Comparison of ENCODE assay signal across 29 cellular contexts in the genomic region with DNA sequence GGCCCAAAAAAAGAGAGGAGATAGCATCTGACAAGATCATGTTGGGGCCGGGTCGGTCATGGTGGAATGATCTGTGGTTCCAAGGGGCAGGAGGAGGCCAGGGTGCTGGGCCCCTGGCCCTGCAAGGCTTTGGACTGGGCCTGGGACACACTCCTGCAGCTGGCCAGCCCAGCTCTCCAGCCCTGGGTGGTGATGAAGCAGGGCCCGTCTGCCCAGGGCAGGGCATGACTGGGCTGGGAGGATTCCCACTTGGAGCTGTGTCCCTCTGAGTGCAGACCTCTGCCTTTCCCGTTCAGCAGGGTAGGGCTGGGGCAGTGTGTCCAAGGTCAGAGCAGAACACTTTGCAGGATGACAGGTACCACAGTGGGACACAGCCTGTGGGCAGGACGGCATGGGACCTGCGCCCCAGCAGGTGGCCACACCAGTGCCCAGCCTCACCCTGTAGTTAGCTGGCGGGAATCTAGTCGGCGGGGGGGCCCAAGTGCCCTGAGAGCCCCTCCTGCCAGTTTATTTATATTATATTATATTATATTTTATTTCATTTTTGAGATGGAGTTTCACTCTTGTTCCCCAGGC.
"Had no signal": no experiment of that assay in that cellular context is flagged by ENCODE, and none has a peak within 500 bp of the region (broad histone marks: within the 10 kb centered on the region; RNA-seq: fewer than 3 reads in every experiment).

No MANE protein-coding gene starts in this region.

- DNase-seq: activated CD4-positive, alpha-beta T cell treated with anti-CD3 and anti-CD28 coated beads, Interleukin-2, amount 10 ng/mL, durations not matched to agents 7 days and 5 days; activated CD4-positive, CD25-positive, alpha-beta regulatory T cell treated with anti-CD3 and anti-CD28 coated beads, Interleukin-2, amount 50 U/mL, for 72 hours; activated CD8-positive, alpha-beta memory T cell treated with anti-CD3 and anti-CD28 coated beads, Interleukin-2, amount 10 ng/mL, durations not matched to agents 7 days and 5 days; activated CD8-positive, alpha-beta T cell treated with anti-CD3 and anti-CD28 coated beads for 36 hours; activated naive CD4-positive, alpha-beta T cell; activated T-cell treated with anti-CD3 and anti-CD28 coated beads, Interleukin-2, amount 50 U/mL, for 48 hours; central memory CD4-positive, alpha-beta T cell; effector CD4-positive, alpha-beta T cell; esophagus squamous epithelium; foreskin melanocyte; heart right ventricle; kidney glomerular epithelial cell; left ventricle myocardium inferior; mesendoderm; natural killer cell; sigmoid colon; small intestine; stimulated activated CD4-positive, alpha-beta T cell treated with anti-CD3 and anti-CD28 coated beads, Interleukin-4, amount 100 ng/mL, for 24 hours; stimulated activated naive CD8-positive, alpha-beta T cell treated with anti-CD3 and anti-CD28 coated beads, Interleukin-15, amount 100 ng/mL, for 72 hours; T-helper 2 cell; thyroid gland; upper lobe of right lung had no signal

- H3K9me3 ChIP-seq: breast epithelium, esophagus squamous epithelium, heart right ventricle, left ventricle myocardium inferior, sigmoid colon, thyroid gland, upper lobe of right lung had no signal

- H3K27ac Mint-ChIP-seq: activated CD4-positive, alpha-beta T cell treated with anti-CD3 and anti-CD28 coated beads, Interleukin-2, amount 10 ng/mL, durations not matched to agents 7 days and 5 days; activated CD8-positive, alpha-beta memory T cell treated with anti-CD3 and anti-CD28 coated beads, Interleukin-2, amount 10 ng/mL, durations not matched to agents 7 days and 5 days; activated CD8-positive, alpha-beta T cell treated with anti-CD3 and anti-CD28 coated beads for 36 hours; activated naive CD4-positive, alpha-beta T cell treated with anti-CD3 and anti-CD28 coated beads, Interleukin-2, amount 50 U/mL, for 72 hours; dendritic cell treated with granulocyte-macrophage colony-stimulating factor and Interleukin-4, amounts not matched to agents 40 ng/mL and 50 ng/mL, for 4 days; natural killer cell; stimulated activated memory B cell treated with anti-CD40 and anti-IgM and Interleukin-4, amounts not matched to agents 10 μg/mL and 1 μg/mL and 100 μg/mL, for 72 hours had no signal

- H3K4me1 Mint-ChIP-seq: activated CD4-positive, alpha-beta T cell treated with anti-CD3 and anti-CD28 coated beads, Interleukin-2, amount 10 ng/mL, durations not matched to agents 7 days and 5 days; activated CD8-positive, alpha-beta memory T cell treated with anti-CD3 and anti-CD28 coated beads, Interleukin-2, amount 10 ng/mL, durations not matched to agents 7 days and 5 days; stimulated activated memory B cell treated with anti-CD40 and anti-IgM and Interleukin-4, amounts not matched to agents 10 μg/mL and 1 μg/mL and 100 μg/mL, for 72 hours; stimulated activated naive CD8-positive, alpha-beta T cell treated with anti-CD3 and anti-CD28 coated beads, Interleukin-15, amount 100 ng/mL, for 72 hours had no signal

- H3K36me3 ChIP-seq: breast epithelium, sigmoid colon had no signal

- H3K36me3 Mint-ChIP-seq: activated CD8-positive, alpha-beta memory T cell treated with anti-CD3 and anti-CD28 coated beads, Interleukin-2, amount 10 ng/mL, durations not matched to agents 7 days and 5 days; activated naive CD4-positive, alpha-beta T cell treated with anti-CD3 and anti-CD28 coated beads, Interleukin-2, amount 50 U/mL, for 72 hours; natural killer cell had no signal

- ATAC-seq: activated CD8-positive, alpha-beta memory T cell treated with anti-CD3 and anti-CD28 coated beads, Interleukin-2, amount 10 ng/mL, durations not matched to agents 7 days and 5 days; activated CD8-positive, alpha-beta T cell treated with anti-CD3 and anti-CD28 coated beads for 36 hours; activated naive CD4-positive, alpha-beta T cell treated with anti-CD3 and anti-CD28 coated beads, Interleukin-2, amount 50 U/mL, for 72 hours; heart right ventricle; natural killer cell; stimulated activated memory B cell treated with anti-CD40 and anti-IgM and Interleukin-4, amounts not matched to agents 10 μg/mL and 1 μg/mL and 100 μg/mL, for 72 hours; stimulated activated naive CD8-positive, alpha-beta T cell treated with anti-CD3 and anti-CD28 coated beads, Interleukin-15, amount 100 ng/mL, for 72 hours; upper lobe of right lung had no signal

- H3K27me3 ChIP-seq: breast epithelium, esophagus squamous epithelium, heart right ventricle, sigmoid colon, thyroid gland, upper lobe of right lung had no signal

- H3K4me3 Mint-ChIP-seq: activated CD4-positive, alpha-beta T cell treated with anti-CD3 and anti-CD28 coated beads, Interleukin-2, amount 10 ng/mL, durations not matched to agents 7 days and 5 days; activated CD8-positive, alpha-beta memory T cell treated with anti-CD3 and anti-CD28 coated beads, Interleukin-2, amount 10 ng/mL, durations not matched to agents 7 days and 5 days; activated CD8-positive, alpha-beta T cell treated with anti-CD3 and anti-CD28 coated beads for 36 hours; dendritic cell treated with granulocyte-macrophage colony-stimulating factor and Interleukin-4, amounts not matched to agents 40 ng/mL and 50 ng/mL, for 4 days; natural killer cell; stimulated activated memory B cell treated with anti-CD40 and anti-IgM and Interleukin-4, amounts not matched to agents 10 μg/mL and 1 μg/mL and 100 μg/mL, for 72 hours; stimulated activated naive CD8-positive, alpha-beta T cell treated with anti-CD3 and anti-CD28 coated beads, Interleukin-15, amount 100 ng/mL, for 72 hours had no signal

- H3K9me3 Mint-ChIP-seq: activated CD4-positive, alpha-beta T cell treated with anti-CD3 and anti-CD28 coated beads, Interleukin-2, amount 10 ng/mL, durations not matched to agents 7 days and 5 days; activated CD8-positive, alpha-beta T cell treated with anti-CD3 and anti-CD28 coated beads for 36 hours; activated naive CD4-positive, alpha-beta T cell treated with anti-CD3 and anti-CD28 coated beads, Interleukin-2, amount 50 U/mL, for 72 hours; dendritic cell treated with granulocyte-macrophage colony-stimulating factor and Interleukin-4, amounts not matched to agents 40 ng/mL and 50 ng/mL, for 4 days; natural killer cell; stimulated activated memory B cell treated with anti-CD40 and anti-IgM and Interleukin-4, amounts not matched to agents 10 μg/mL and 1 μg/mL and 100 μg/mL, for 72 hours; stimulated activated naive CD8-positive, alpha-beta T cell treated with anti-CD3 and anti-CD28 coated beads, Interleukin-15, amount 100 ng/mL, for 72 hours had no signal

- FAIRE-seq: endometrium, small intestine had no signal

- H3K27ac ChIP-seq: breast epithelium, epithelial cell of prostate, esophagus squamous epithelium, heart right ventricle, left ventricle myocardium inferior, sigmoid colon, thyroid gland, upper lobe of right lung had no signal

- H3K4me1 ChIP-seq: left ventricle myocardium inferior had no signal

- H3K4me3 ChIP-seq: breast epithelium, esophagus squamous epithelium, heart right ventricle, left ventricle myocardium inferior, lung, sigmoid colon, thyroid gland, upper lobe of right lung had no signal
